In the genomic region with DNA sequence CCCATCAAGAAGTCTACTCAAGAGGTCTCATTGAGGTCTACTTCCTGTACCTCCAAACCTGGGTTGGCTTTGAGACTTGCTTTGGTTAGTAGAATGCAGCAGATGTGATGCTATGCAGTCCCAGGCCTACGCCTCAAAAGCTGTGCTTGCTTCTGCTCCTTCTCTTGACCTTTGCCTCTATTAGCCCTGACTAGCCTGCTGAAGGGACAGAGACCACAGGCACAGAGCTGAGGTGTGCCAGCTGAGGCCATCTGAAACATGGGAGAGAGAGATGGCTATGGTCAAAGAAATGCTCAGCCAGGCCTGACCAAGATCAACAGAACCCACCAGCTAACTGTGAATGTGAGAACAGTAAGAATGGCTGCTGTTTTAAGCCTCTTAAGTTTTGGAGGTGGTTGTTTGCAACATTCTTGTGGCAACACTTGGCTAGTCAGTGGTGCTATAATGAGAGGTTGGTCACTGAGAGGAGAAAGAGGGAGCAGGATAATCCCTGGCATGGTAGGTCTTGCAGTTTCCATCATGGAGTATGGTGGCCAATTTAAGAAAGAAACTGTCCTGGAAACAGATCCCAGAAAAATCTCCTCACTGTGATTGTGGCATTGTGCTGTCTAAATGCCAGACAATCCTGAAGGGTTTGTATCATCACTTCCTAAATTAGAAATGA, we compare ENCODE assay signal across 26 cellular contexts.
DNase-seq lines count a peak whose midpoint lies in the region; ATAC-seq, FAIRE-seq and TF ChIP-seq lines count a peak whose summit lies in the region.
"Had no signal": no experiment of that assay in that cellular context is flagged by ENCODE, and none has a peak within 500 bp of the region (broad histone marks: within the 10 kb centered on the region; RNA-seq: fewer than 3 reads in every experiment).

No MANE protein-coding gene starts in this region.

- no peak overlapping the region for H3K4me3 Mint-ChIP-seq in chondrocyte (ENCODE audit: unreplicated experiment)
- H3K4me3 Mint-ChIP-seq: B cell; dendritic cell treated with granulocyte-macrophage colony-stimulating factor and Interleukin-4, amounts not matched to agents 40 ng/mL and 50 ng/mL, for 4 days; memory B cell; stimulated activated naive CD8-positive, alpha-beta T cell treated with anti-CD3 and anti-CD28 coated beads, Interleukin-15, amount 100 ng/mL, for 72 hours; T-cell had no signal

- no peaks in the 10 kb centered on the region for H3K36me3 Mint-ChIP-seq in chondrocyte (ENCODE audit: low read depth)
- H3K36me3 Mint-ChIP-seq: memory B cell, T-cell had no signal

- H3K27ac Mint-ChIP-seq in chondrocyte (ENCODE audit: unreplicated experiment), result no peak overlapping the region
- H3K27ac Mint-ChIP-seq: B cell; dendritic cell treated with granulocyte-macrophage colony-stimulating factor and Interleukin-4, amounts not matched to agents 40 ng/mL and 50 ng/mL, for 4 days; memory B cell; stimulated activated naive CD8-positive, alpha-beta T cell treated with anti-CD3 and anti-CD28 coated beads, Interleukin-15, amount 100 ng/mL, for 72 hours; T-cell had no signal

- no peaks in the 10 kb centered on the region for H3K27me3 Mint-ChIP-seq in chondrocyte (ENCODE audit: low read depth)
- H3K27me3 Mint-ChIP-seq: B cell; dendritic cell treated with granulocyte-macrophage colony-stimulating factor and Interleukin-4, amounts not matched to agents 40 ng/mL and 50 ng/mL, for 4 days; stimulated activated naive CD8-positive, alpha-beta T cell treated with anti-CD3 and anti-CD28 coated beads, Interleukin-15, amount 100 ng/mL, for 72 hours had no signal

- FAIRE-seq in GM18507 (lab: Jason Lieb, UNC), result peak; percentile 64
- FAIRE-seq: endometrium, HTR-8/SVneo, kidney had no signal

- peaks cover 30% of the 10 kb centered on the region for H3K4me1 Mint-ChIP-seq in chondrocyte (ENCODE audit: low read depth)
- H3K4me1 Mint-ChIP-seq: B cell; memory B cell; stimulated activated naive CD8-positive, alpha-beta T cell treated with anti-CD3 and anti-CD28 coated beads, Interleukin-15, amount 100 ng/mL, for 72 hours; T-cell had no signal

- DNase-seq in GM18507 (ENCODE audit: extremely low spot score, insufficient read length, low read depth) (no peak), dorsolateral prefrontal cortex (no peak), substantia nigra (lab: John Stamatoyannopoulos, UW) (peak in 6 of 49 donors; percentile 12 to 56 (median 38)), chondrocyte (ENCODE audit: low spot score) (no peak), NCI-H510A (lab: John Stamatoyannopoulos, UW) (no peak)
- DNase-seq: activated CD4-positive, CD25-positive, alpha-beta regulatory T cell treated with anti-CD3 and anti-CD28 coated beads, Interleukin-2, amount 50 U/mL, for 72 hours; activated gamma-delta T cell; brain microvascular endothelial cell; DMS79; kidney; NCI-H146; NCI-H524 treated with DMSO at 0.1 percent for 48 hours; NK-92 treated with Interleukin-12 subunit alpha and Interleukin-12 subunit beta, amount 100 ng/mL, for 24 hours; retina; stimulated activated CD4-positive, alpha-beta T cell treated with anti-CD3 and anti-CD28 coated beads, Interleukin-15, amount 100 ng/mL, for 24 hours; stimulated activated naive CD8-positive, alpha-beta T cell treated with anti-CD3 and anti-CD28 coated beads, Interleukin-15, amount 100 ng/mL, for 72 hours; T-cell had no signal

- H3K27me3 ChIP-seq in dorsolateral prefrontal cortex, result no peaks in the 10 kb centered on the region
- no peaks in the 10 kb centered on the region for H3K27me3 ChIP-seq in liver (ENCODE audit: control insufficient read depth in 4 of 4, insufficient read depth in 4 of 4, low read length in 3 of 4)
- H3K27me3 ChIP-seq: brain microvascular endothelial cell had no signal

- TF ChIP-seq CTCF in dorsolateral prefrontal cortex (IDR thresholded peaks at IDR 0.05 in 54 of 56, conservative IDR thresholded peaks at IDR 0.05 in 2 of 56; ENCODE audit: low read depth in 1 of 56, partially characterized antibody in 56 of 56) (no peak), liver (IDR thresholded peaks at IDR 0.05; ENCODE audit: low read depth, low read length, missing input control) (no peak), chondrocyte (IDR thresholded peaks at IDR 0.05) (no peak)

- no peaks in the 10 kb centered on the region for H3K9me3 ChIP-seq in liver (ENCODE audit: control insufficient read depth in 4 of 4, low read length in 3 of 4)

- peak overlapping the region; percentile 14 to 74 (median 57) for H3K4me3 ChIP-seq in dorsolateral prefrontal cortex
- H3K4me3 ChIP-seq in liver (ENCODE audit: low read depth in 1 of 3, low read length in 3 of 3), result peak overlapping the region; percentile 30 to 68 (median 65)

- H3K9me3 Mint-ChIP-seq in chondrocyte (ENCODE audit: low read depth), result no peaks in the 10 kb centered on the region
- H3K9me3 Mint-ChIP-seq: dendritic cell treated with granulocyte-macrophage colony-stimulating factor and Interleukin-4, amounts not matched to agents 40 ng/mL and 50 ng/mL, for 4 days; stimulated activated naive CD8-positive, alpha-beta T cell treated with anti-CD3 and anti-CD28 coated beads, Interleukin-15, amount 100 ng/mL, for 72 hours; T-cell had no signal

- H3K27ac ChIP-seq in dorsolateral prefrontal cortex (peak overlapping the region; percentile 83 to 100 (median 98)), liver (ENCODE audit: low read depth in 1 of 2, low read length in 2 of 2) (peak overlapping the region; percentile 53 to 85), substantia nigra (ENCODE audit: low read depth, low read length, poor library complexity, severe bottlenecking) (peak overlapping the region; percentile 92)
- H3K27ac ChIP-seq: brain microvascular endothelial cell, KMS-11 had no signal

- ATAC-seq in GM19463 (IDR thresholded peaks at IDR 0.05; ENCODE audit: unreplicated experiment), result no peak
- no peak for ATAC-seq in HG02885 (IDR thresholded peaks at IDR 0.05; ENCODE audit: poor library complexity, unreplicated experiment)
- ATAC-seq: stimulated activated naive CD8-positive, alpha-beta T cell treated with anti-CD3 and anti-CD28 coated beads, Interleukin-15, amount 100 ng/mL, for 72 hours; T-cell had no signal

- intact Hi-C loops in dorsolateral prefrontal cortex (cut with DNase I), result loop anchor here (5.0 to 10.0 kb wide), 2 partner anchors 95 to 127 kb away; no protein-coding TSS in a partner anchor

- peak overlapping the region; percentile 23 to 36 for H3K9ac ChIP-seq in liver (ENCODE audit: low read depth in 1 of 2, low read length in 2 of 2)
- H3K9ac ChIP-seq: KMS-11 had no signal

- peak; percentile 10 to 38 for TF ChIP-seq RAD21 in liver (IDR thresholded peaks at IDR 0.05)

- no peaks in the 10 kb centered on the region for H3K36me3 ChIP-seq in liver (ENCODE audit: control insufficient read depth in 4 of 4, insufficient read depth in 3 of 4, low read depth in 1 of 4, low read length in 3 of 4)
- H3K36me3 ChIP-seq: brain microvascular endothelial cell had no signal

- peaks cover 6 to 78% (median 49%) of the 10 kb centered on the region in 4 donors for H3K4me1 ChIP-seq in liver (ENCODE audit: control insufficient read depth in 4 of 4, insufficient read depth in 4 of 4, low read length in 3 of 4)

- 37% methylated on average over 1 of the region's 1 CpG for WGBS in liver

TF ChIP-seq in liver, 16 proteins besides CTCF, POLR2A, EP300 and RAD21 (continues in another document):
- TF ChIP-seq JUND (IDR thresholded peaks at IDR 0.05) (no peak), EGR1 (IDR thresholded peaks at IDR 0.05; ENCODE audit: low read depth in 2 of 2) (no peak), GABPA (IDR thresholded peaks at IDR 0.05 in 1 of 2, conservative IDR thresholded peaks at IDR 0.05 in 1 of 2) (no peak), RXRA (IDR thresholded peaks at IDR 0.05) (peak; percentile 78 to 83), NR2F2 (IDR thresholded peaks at IDR 0.05) (no peak), YY1 (IDR thresholded peaks at IDR 0.05) (peak; percentile 42)
- TF ChIP-seq, protein P1, sequence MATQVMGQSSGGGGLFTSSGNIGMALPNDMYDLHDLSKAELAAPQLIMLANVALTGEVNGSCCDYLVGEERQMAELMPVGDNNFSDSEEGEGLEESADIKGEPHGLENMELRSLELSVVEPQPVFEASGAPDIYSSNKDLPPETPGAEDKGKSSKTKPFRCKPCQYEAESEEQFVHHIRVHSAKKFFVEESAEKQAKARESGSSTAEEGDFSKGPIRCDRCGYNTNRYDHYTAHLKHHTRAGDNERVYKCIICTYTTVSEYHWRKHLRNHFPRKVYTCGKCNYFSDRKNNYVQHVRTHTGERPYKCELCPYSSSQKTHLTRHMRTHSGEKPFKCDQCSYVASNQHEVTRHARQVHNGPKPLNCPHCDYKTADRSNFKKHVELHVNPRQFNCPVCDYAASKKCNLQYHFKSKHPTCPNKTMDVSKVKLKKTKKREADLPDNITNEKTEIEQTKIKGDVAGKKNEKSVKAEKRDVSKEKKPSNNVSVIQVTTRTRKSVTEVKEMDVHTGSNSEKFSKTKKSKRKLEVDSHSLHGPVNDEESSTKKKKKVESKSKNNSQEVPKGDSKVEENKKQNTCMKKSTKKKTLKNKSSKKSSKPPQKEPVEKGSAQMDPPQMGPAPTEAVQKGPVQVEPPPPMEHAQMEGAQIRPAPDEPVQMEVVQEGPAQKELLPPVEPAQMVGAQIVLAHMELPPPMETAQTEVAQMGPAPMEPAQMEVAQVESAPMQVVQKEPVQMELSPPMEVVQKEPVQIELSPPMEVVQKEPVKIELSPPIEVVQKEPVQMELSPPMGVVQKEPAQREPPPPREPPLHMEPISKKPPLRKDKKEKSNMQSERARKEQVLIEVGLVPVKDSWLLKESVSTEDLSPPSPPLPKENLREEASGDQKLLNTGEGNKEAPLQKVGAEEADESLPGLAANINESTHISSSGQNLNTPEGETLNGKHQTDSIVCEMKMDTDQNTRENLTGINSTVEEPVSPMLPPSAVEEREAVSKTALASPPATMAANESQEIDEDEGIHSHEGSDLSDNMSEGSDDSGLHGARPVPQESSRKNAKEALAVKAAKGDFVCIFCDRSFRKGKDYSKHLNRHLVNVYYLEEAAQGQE (IDR thresholded peaks at IDR 0.05), result peak; percentile 67
- TF ChIP-seq, protein P2, sequence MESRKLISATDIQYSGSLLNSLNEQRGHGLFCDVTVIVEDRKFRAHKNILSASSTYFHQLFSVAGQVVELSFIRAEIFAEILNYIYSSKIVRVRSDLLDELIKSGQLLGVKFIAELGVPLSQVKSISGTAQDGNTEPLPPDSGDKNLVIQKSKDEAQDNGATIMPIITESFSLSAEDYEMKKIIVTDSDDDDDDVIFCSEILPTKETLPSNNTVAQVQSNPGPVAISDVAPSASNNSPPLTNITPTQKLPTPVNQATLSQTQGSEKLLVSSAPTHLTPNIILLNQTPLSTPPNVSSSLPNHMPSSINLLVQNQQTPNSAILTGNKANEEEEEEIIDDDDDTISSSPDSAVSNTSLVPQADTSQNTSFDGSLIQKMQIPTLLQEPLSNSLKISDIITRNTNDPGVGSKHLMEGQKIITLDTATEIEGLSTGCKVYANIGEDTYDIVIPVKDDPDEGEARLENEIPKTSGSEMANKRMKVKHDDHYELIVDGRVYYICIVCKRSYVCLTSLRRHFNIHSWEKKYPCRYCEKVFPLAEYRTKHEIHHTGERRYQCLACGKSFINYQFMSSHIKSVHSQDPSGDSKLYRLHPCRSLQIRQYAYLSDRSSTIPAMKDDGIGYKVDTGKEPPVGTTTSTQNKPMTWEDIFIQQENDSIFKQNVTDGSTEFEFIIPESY (IDR thresholded peaks at IDR 0.05), result no peak
